39 cellular contexts compared by ENCODE assay signal in the genomic region with DNA sequence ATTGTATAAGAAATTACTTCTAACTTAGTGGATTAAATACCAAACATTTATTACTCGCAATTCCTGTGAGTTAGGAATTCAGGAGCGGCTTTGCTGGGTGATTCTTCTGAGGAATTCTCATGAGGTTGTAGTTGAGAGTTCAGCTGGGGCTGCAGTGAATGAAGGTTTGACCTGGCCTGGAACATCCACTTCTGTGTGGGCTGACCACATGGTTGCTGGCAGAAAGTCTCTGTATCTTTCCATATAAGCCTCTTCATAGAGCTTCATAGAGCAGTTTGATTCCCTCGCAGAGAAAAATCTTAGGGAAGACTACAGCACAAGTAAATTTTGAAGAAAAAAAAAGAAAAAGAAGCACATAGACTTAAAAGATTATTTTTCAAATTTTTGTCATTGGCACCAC.
"Had no signal": no experiment of that assay in that cellular context is flagged by ENCODE, and none has a peak within 500 bp of the region (broad histone marks: within the 10 kb centered on the region; RNA-seq: fewer than 3 reads in every experiment).

No MANE protein-coding gene starts in this region.

- ATAC-seq: activated naive CD4-positive, alpha-beta T cell treated with anti-CD3 and anti-CD28 coated beads, Interleukin-2, amount 50 U/mL, for 72 hours; activated naive CD8-positive, alpha-beta T cell treated with anti-CD3 and anti-CD28 coated beads, Interleukin-2, amount 50 U/mL, for 24 hours; activated T-cell treated with anti-CD3 and anti-CD28 coated beads, Interleukin-2, amount 50 U/mL, for 4 hours; activated T-cell treated with anti-CD3 and anti-CD28 coated beads, Interleukin-2, amount 50 U/mL, for 72 hours; activated T-helper 17 cell treated with anti-CD3 and anti-CD28 coated beads, Interleukin-2, amount 50 U/mL, for 72 hours; body of pancreas had no signal

- H3K27ac Mint-ChIP-seq: activated naive CD4-positive, alpha-beta T cell treated with anti-CD3 and anti-CD28 coated beads for 36 hours; activated naive CD4-positive, alpha-beta T cell treated with anti-CD3 and anti-CD28 coated beads, Interleukin-2, amount 10 ng/mL, durations not matched to agents 7 days and 5 days; activated naive CD4-positive, alpha-beta T cell treated with anti-CD3 and anti-CD28 coated beads, Interleukin-2, amount 50 U/mL, for 24 hours; activated naive CD4-positive, alpha-beta T cell treated with anti-CD3 and anti-CD28 coated beads, Interleukin-2, amount 50 U/mL, for 72 hours; activated naive CD8-positive, alpha-beta T cell; activated naive CD8-positive, alpha-beta T cell treated with anti-CD3 and anti-CD28 coated beads for 36 hours; activated naive CD8-positive, alpha-beta T cell treated with anti-CD3 and anti-CD28 coated beads, Interleukin-2, amount 10 ng/mL, durations not matched to agents 7 days and 5 days; activated naive CD8-positive, alpha-beta T cell treated with anti-CD3 and anti-CD28 coated beads, Interleukin-2, amount 50 U/mL, for 24 hours; activated T-cell treated with anti-CD3 and anti-CD28 coated beads, Interleukin-2, amount 50 U/mL, for 24 hours; activated T-cell treated with anti-CD3 and anti-CD28 coated beads, Interleukin-2, amount 50 U/mL, for 72 hours; activated T-helper 1 cell treated with anti-CD3 and anti-CD28 coated beads, Interleukin-12 subunit alpha, Interleukin-12 subunit beta, Interleukin-2, Interleukin-4 antibody, amounts not matched to agents 30 ng/mL and 10 ng/mL and 1 ng/mL, durations not matched to agents 14 hours and 24 hours and 36 hours; activated T-helper 17 cell treated with anti-CD3 and anti-CD28 coated beads, Interleukin-2, amount 50 U/mL, for 72 hours; activated T-helper 2 cell treated with anti-CD3 and anti-CD28 coated beads, Interferon-gamma antibody, Interleukin-2, Interleukin-4, amounts not matched to agents 10 μg/mL and 5 μg/mL and 100 μg/mL, durations not matched to agents 14 hours and 24 hours and 36 hours; brain had no signal

- H3K4me1 ChIP-seq: adrenal gland, ascending aorta, body of pancreas, breast epithelium had no signal

- H3K36me3 Mint-ChIP-seq: activated naive CD4-positive, alpha-beta T cell treated with anti-CD3 and anti-CD28 coated beads, Interleukin-2, amount 10 ng/mL, durations not matched to agents 7 days and 5 days; activated naive CD4-positive, alpha-beta T cell treated with anti-CD3 and anti-CD28 coated beads, Interleukin-2, amount 50 U/mL, for 24 hours; activated naive CD4-positive, alpha-beta T cell treated with anti-CD3 and anti-CD28 coated beads, Interleukin-2, amount 50 U/mL, for 72 hours; activated naive CD8-positive, alpha-beta T cell; activated naive CD8-positive, alpha-beta T cell treated with anti-CD3 and anti-CD28 coated beads for 36 hours; activated naive CD8-positive, alpha-beta T cell treated with anti-CD3 and anti-CD28 coated beads, Interleukin-2, amount 10 ng/mL, durations not matched to agents 7 days and 5 days; brain had no signal

- H3K27ac ChIP-seq: adrenal gland, ascending aorta, body of pancreas, brain microvascular endothelial cell, breast epithelium, cardiac muscle cell had no signal

- H3K9me3 Mint-ChIP-seq: activated naive CD4-positive, alpha-beta T cell treated with anti-CD3 and anti-CD28 coated beads for 36 hours; activated naive CD4-positive, alpha-beta T cell treated with anti-CD3 and anti-CD28 coated beads, Interleukin-2, amount 50 U/mL, for 24 hours; activated naive CD8-positive, alpha-beta T cell treated with anti-CD3 and anti-CD28 coated beads for 36 hours; activated naive CD8-positive, alpha-beta T cell treated with anti-CD3 and anti-CD28 coated beads, Interleukin-2, amount 50 U/mL, for 24 hours; activated T-cell treated with anti-CD3 and anti-CD28 coated beads, Interleukin-2, amount 50 U/mL, for 24 hours; activated T-cell treated with anti-CD3 and anti-CD28 coated beads, Interleukin-2, amount 50 U/mL, for 4 hours; activated T-helper 1 cell treated with anti-CD3 and anti-CD28 coated beads, Interleukin-12 subunit alpha, Interleukin-12 subunit beta, Interleukin-2, Interleukin-4 antibody, amounts not matched to agents 30 ng/mL and 10 ng/mL and 1 ng/mL, durations not matched to agents 14 hours and 24 hours and 36 hours; activated T-helper 2 cell treated with anti-CD3 and anti-CD28 coated beads, Interferon-gamma antibody, Interleukin-2, Interleukin-4, amounts not matched to agents 10 μg/mL and 5 μg/mL and 100 μg/mL, durations not matched to agents 14 hours and 24 hours and 36 hours; brain had no signal

- H3K9me3 ChIP-seq: adrenal gland, ascending aorta, body of pancreas, breast epithelium had no signal

- DNase-seq: activated effector memory CD4-positive, alpha-beta T cell treated with anti-CD3 and anti-CD28 coated beads, Interleukin-2, amount 50 U/mL, for 16 hours; activated effector memory CD4-positive, alpha-beta T cell treated with Interleukin-2 at 50 U/mL for 16 hours; activated gamma-delta T cell; activated gamma-delta T cell treated with Interleukin-2 at 50 U/mL for 16 hours; activated naive CD4-positive, alpha-beta T cell; activated naive CD4-positive, alpha-beta T cell treated with anti-CD3 and anti-CD28 coated beads for 36 hours; activated naive CD4-positive, alpha-beta T cell treated with anti-CD3 and anti-CD28 coated beads, Interleukin-2, amount 10 ng/mL, durations not matched to agents 7 days and 5 days; activated naive CD4-positive, alpha-beta T cell treated with anti-CD3 and anti-CD28 coated beads, Interleukin-2, amount 50 U/mL, for 16 hours; activated naive CD4-positive, alpha-beta T cell treated with Interleukin-2 at 50 U/mL for 16 hours; activated naive CD8-positive, alpha-beta T cell treated with anti-CD3 and anti-CD28 coated beads for 36 hours; activated naive CD8-positive, alpha-beta T cell treated with anti-CD3 and anti-CD28 coated beads, Interleukin-2, amount 10 ng/mL, durations not matched to agents 7 days and 5 days; activated naive CD8-positive, alpha-beta T cell treated with anti-CD3 and anti-CD28 coated beads, Interleukin-2, amount 50 U/mL, for 24 hours; activated T-cell treated with anti-CD3 and anti-CD28 coated beads for 4 hours; activated T-cell treated with anti-CD3 and anti-CD28 coated beads, Interleukin-2, amount 50 U/mL, for 1 hour; activated T-cell treated with anti-CD3 and anti-CD28 coated beads, Interleukin-2, amount 50 U/mL, for 24 hours; activated T-cell treated with anti-CD3 and anti-CD28 coated beads, Interleukin-2, amount 50 U/mL, for 4 hours; activated T-cell treated with anti-CD3 and anti-CD28 coated beads, Interleukin-2, amount 50 U/mL, for 48 hours; activated T-cell treated with anti-CD3 and anti-CD28 coated beads, Interleukin-2, amount 50 U/mL, for 72 hours; adrenal gland; amniotic stem cell; amygdala; anterior cingulate cortex; aorta; body of pancreas; brain microvascular endothelial cell; caudate nucleus; central memory CD4-positive, alpha-beta T cell; cerebellar nuclear complex had no signal

- H3K4me1 Mint-ChIP-seq: activated naive CD4-positive, alpha-beta T cell treated with anti-CD3 and anti-CD28 coated beads, Interleukin-2, amount 10 ng/mL, durations not matched to agents 7 days and 5 days; activated naive CD4-positive, alpha-beta T cell treated with anti-CD3 and anti-CD28 coated beads, Interleukin-2, amount 50 U/mL, for 24 hours; activated naive CD8-positive, alpha-beta T cell treated with anti-CD3 and anti-CD28 coated beads for 36 hours; activated naive CD8-positive, alpha-beta T cell treated with anti-CD3 and anti-CD28 coated beads, Interleukin-2, amount 10 ng/mL, durations not matched to agents 7 days and 5 days; activated naive CD8-positive, alpha-beta T cell treated with anti-CD3 and anti-CD28 coated beads, Interleukin-2, amount 50 U/mL, for 24 hours; activated T-helper 17 cell treated with anti-CD3 and anti-CD28 coated beads, Interleukin-2, amount 50 U/mL, for 72 hours; brain; central memory CD8-positive, alpha-beta T cell had no signal

- H3K36me3 ChIP-seq: adrenal gland, ascending aorta, brain microvascular endothelial cell, breast epithelium, cardiac muscle cell had no signal

- H3K27me3 ChIP-seq: adrenal gland, ascending aorta, body of pancreas, brain microvascular endothelial cell, breast epithelium, cardiac muscle cell had no signal

- H3K4me3 ChIP-seq: adrenal gland, ascending aorta, body of pancreas, breast epithelium, cardiac muscle cell had no signal

- H3K4me3 Mint-ChIP-seq: activated naive CD4-positive, alpha-beta T cell treated with anti-CD3 and anti-CD28 coated beads for 36 hours; activated naive CD4-positive, alpha-beta T cell treated with anti-CD3 and anti-CD28 coated beads, Interleukin-2, amount 10 ng/mL, durations not matched to agents 7 days and 5 days; activated naive CD4-positive, alpha-beta T cell treated with anti-CD3 and anti-CD28 coated beads, Interleukin-2, amount 50 U/mL, for 24 hours; activated naive CD8-positive, alpha-beta T cell; activated naive CD8-positive, alpha-beta T cell treated with anti-CD3 and anti-CD28 coated beads for 36 hours; activated naive CD8-positive, alpha-beta T cell treated with anti-CD3 and anti-CD28 coated beads, Interleukin-2, amount 10 ng/mL, durations not matched to agents 7 days and 5 days; activated naive CD8-positive, alpha-beta T cell treated with anti-CD3 and anti-CD28 coated beads, Interleukin-2, amount 50 U/mL, for 24 hours; activated T-cell treated with anti-CD3 and anti-CD28 coated beads, Interleukin-2, amount 50 U/mL, for 24 hours; activated T-cell treated with anti-CD3 and anti-CD28 coated beads, Interleukin-2, amount 50 U/mL, for 4 hours; activated T-cell treated with anti-CD3 and anti-CD28 coated beads, Interleukin-2, amount 50 U/mL, for 72 hours; activated T-helper 1 cell treated with anti-CD3 and anti-CD28 coated beads, Interleukin-12 subunit alpha, Interleukin-12 subunit beta, Interleukin-2, Interleukin-4 antibody, amounts not matched to agents 30 ng/mL and 10 ng/mL and 1 ng/mL, durations not matched to agents 14 hours and 24 hours and 36 hours; activated T-helper 17 cell treated with anti-CD3 and anti-CD28 coated beads, Interleukin-2, amount 50 U/mL, for 72 hours; brain; central memory CD8-positive, alpha-beta T cell had no signal

- H3K27me3 Mint-ChIP-seq: activated naive CD4-positive, alpha-beta T cell treated with anti-CD3 and anti-CD28 coated beads, Interleukin-2, amount 10 ng/mL, durations not matched to agents 7 days and 5 days; activated naive CD8-positive, alpha-beta T cell; activated naive CD8-positive, alpha-beta T cell treated with anti-CD3 and anti-CD28 coated beads for 36 hours; activated naive CD8-positive, alpha-beta T cell treated with anti-CD3 and anti-CD28 coated beads, Interleukin-2, amount 10 ng/mL, durations not matched to agents 7 days and 5 days; activated naive CD8-positive, alpha-beta T cell treated with anti-CD3 and anti-CD28 coated beads, Interleukin-2, amount 50 U/mL, for 24 hours; activated T-cell treated with anti-CD3 and anti-CD28 coated beads, Interleukin-2, amount 50 U/mL, for 24 hours; activated T-helper 17 cell treated with anti-CD3 and anti-CD28 coated beads, Interleukin-2, amount 50 U/mL, for 72 hours; brain; central memory CD8-positive, alpha-beta T cell had no signal
